In genomic region chr22:39545310-39546063, GRCh38 we compare ENCODE assay signal across 8 cellular contexts. TPM values are rescaled to one million over a fixed set of nuclear protein-coding genes. Genes with fewer than 3 reads are reported as not detected.
DNase-seq lines count a peak whose midpoint lies in the region; ATAC-seq and TF ChIP-seq lines count a peak whose summit lies in the region.

No MANE protein-coding gene starts in this region.

- TF ChIP-seq CTCF in foreskin keratinocyte (conservative IDR thresholded peaks at IDR 0.05): no peak

- H3K27ac ChIP-seq in foreskin keratinocyte: no peak overlapping the region

- DNase-seq in KBM-7: peak; percentile 69
- peak; percentile 33 to 64 for DNase-seq in activated CD8-positive, alpha-beta memory T cell treated with anti-CD3 and anti-CD28 coated beads for 1 hour (ENCODE audit: extremely low read depth in 1 of 2, low read depth in 1 of 2)
- DNase-seq in foreskin keratinocyte: no peak
- DNase-seq in stimulated activated CD8-positive, alpha-beta memory T cell treated with anti-CD3 and anti-CD28 coated beads, Interleukin-15, amount 100 ng/mL, for 4 hours (ENCODE audit: low read depth in 2 of 2): peak; percentile 26 to 37
- DNase-seq in NCI-H1436 (lab: John Stamatoyannopoulos, UW): no peak

- ATAC-seq in foreskin keratinocyte: peak; percentile 23
- ATAC-seq in GM19328 (IDR thresholded peaks at IDR 0.05; ENCODE audit: unreplicated experiment): no peak
- ATAC-seq in GM21786 (IDR thresholded peaks at IDR 0.05; ENCODE audit: unreplicated experiment): no peak
- ATAC-seq in HG03039 (IDR thresholded peaks at IDR 0.05; ENCODE audit: unreplicated experiment): no peak

- in situ Hi-C loops in KBM-7 (cut with MboI; ENCODE audit: low pct_unique_long_range_greater_than_20kb, low sequenced_read_pairs): loop anchor here (10.0 to 25.0 kb wide), 2 partner anchors 479 to 792 kb away; partner anchors contain the start of gene ADSL

- no peaks in the 10 kb centered on the region for H3K4me1 ChIP-seq in foreskin keratinocyte

- H3K27me3 ChIP-seq in foreskin keratinocyte: peaks cover 18% of the 10 kb centered on the region

RNA-seq across cellular contexts. Expression of gene RPS19BP1, which starts 12.9 kb away (rescaled TPM):
- 117 and 125 TPM in 2 replicates for total RNA-seq in foreskin keratinocyte
- polyA plus RNA-seq in foreskin keratinocyte: 192 TPM in 2 replicates

RNA-seq across cellular contexts. Expression of gene CACNA1I, which starts 25.1 kb away (rescaled TPM):
- under 0.01 TPM in 1 of 2 replicates, not detected in the other for total RNA-seq in foreskin keratinocyte
- not detected in 2 replicates for polyA plus RNA-seq in foreskin keratinocyte

RNA-seq across cellular contexts. Expression of gene ATF4, which starts 25.1 kb away (rescaled TPM):
- 541 and 610 TPM in 2 replicates for total RNA-seq in foreskin keratinocyte
- 662 and 690 TPM in 2 replicates for polyA plus RNA-seq in foreskin keratinocyte

RNA-seq across cellular contexts. Expression of gene MIEF1, which starts 43.4 kb away (rescaled TPM):
- total RNA-seq in foreskin keratinocyte: 27.6 and 28.0 TPM in 2 replicates
- 10.0 and 11.2 TPM in 2 replicates for polyA plus RNA-seq in foreskin keratinocyte

Comparison
In these comparisons a context has a peak if more than half of its experiments do, and no peak if none do; other contexts are left out.
1. DNase-seq: peak in KBM-7 (single experiment), activated CD8-positive, alpha-beta memory T cell treated with anti-CD3 and anti-CD28 coated beads for 1 hour (2 of 2) and stimulated activated CD8-positive, alpha-beta memory T cell treated with anti-CD3 and anti-CD28 coated beads, Interleukin-15, amount 100 ng/mL, for 4 hours (2 of 2); none in foreskin keratinocyte (0 of 2) and NCI-H1436 (single experiment).